In genomic region chr19:46076951-46077814, GRCh38 we compare ENCODE assay signal across 8 cellular contexts. TPM values are rescaled to one million over a fixed set of nuclear protein-coding genes. Genes with fewer than 3 reads are reported as not detected.
DNase-seq lines count a peak whose midpoint lies in the region; ATAC-seq and TF ChIP-seq lines count a peak whose summit lies in the region.

No MANE protein-coding gene starts in this region.

- H3K36me3 ChIP-seq in BE2C (no peaks in the 10 kb centered on the region), HCT116 (ENCODE audit: control insufficient read depth in 1 of 2, insufficient read depth in 2 of 2, low read length in 2 of 2) (no peaks in the 10 kb centered on the region)

- no peak overlapping the region for H3K27ac Mint-ChIP-seq in activated CD4-positive, alpha-beta memory T cell treated with anti-CD3 and anti-CD28 coated beads for 36 hours
- no peak overlapping the region for H3K27ac Mint-ChIP-seq in naive thymus-derived CD8-positive, alpha-beta T cell

- no peak for TF ChIP-seq POLR2A in HCT116 (IDR thresholded peaks at IDR 0.05; ENCODE audit: borderline replicate concordance, extremely low read depth, insufficient read depth, insufficient read length)

- peaks cover 42% of the 10 kb centered on the region for H3K27me3 ChIP-seq in BE2C
- H3K27me3 ChIP-seq in HCT116 (ENCODE audit: insufficient read depth, low read length), result peaks cover 71% of the 10 kb centered on the region

- H3K4me3 ChIP-seq in BE2C (ENCODE audit: low read depth, low read length), result peak overlapping the region; percentile 58
- H3K4me3 ChIP-seq in HCT116 (replicated peaks in 1 of 2; ENCODE audit: low read depth in 1 of 2, low read length in 2 of 2), result peak overlapping the region; percentile 39 to 54

- no peaks in the 10 kb centered on the region for H3K9me2 ChIP-seq in HCT116 (ENCODE audit: insufficient read depth)

- peak; percentile 100 for TF ChIP-seq CTCF in BE2C (IDR thresholded peaks at IDR 0.05; ENCODE audit: low read depth, low read length)
- peak; percentile 100 for TF ChIP-seq CTCF in HCT116 (IDR thresholded peaks at IDR 0.05 in 2 of 3, conservative IDR thresholded peaks at IDR 0.05 in 1 of 3; ENCODE audit: borderline replicate concordance in 1 of 3, insufficient read depth in 1 of 3, low read depth in 2 of 3, low read length in 2 of 3)

- peak; percentile 86 for DNase-seq in BE2C
- peak; percentile 82 for DNase-seq in HCT116 (ENCODE audit: low read depth, low spot score)
- DNase-seq in NCI-H345 treated with DMSO at 0.1 percent for 48 hours (lab: John Stamatoyannopoulos, UW; ENCODE audit: unreplicated experiment), result peak; percentile 73
- peak; percentile 55 for DNase-seq in activated CD4-positive, alpha-beta memory T cell treated with anti-CD3 and anti-CD28 coated beads for 36 hours
- DNase-seq in fibroblast of peridontal ligament (ENCODE audit: extremely low read depth), result peak; percentile 83
- peak in 2 of 10 donors; percentile 4 to 9 for DNase-seq in naive thymus-derived CD8-positive, alpha-beta T cell
- no peak for DNase-seq in central memory CD4-positive, alpha-beta T cell

- no TSS peak for BruUV-seq in HCT116 (replicated peaks; lab: Mats Ljungman, UMichigan)

- no peak overlapping the region for H3K4me3 Mint-ChIP-seq in activated CD4-positive, alpha-beta memory T cell treated with anti-CD3 and anti-CD28 coated beads for 36 hours
- H3K4me3 Mint-ChIP-seq in naive thymus-derived CD8-positive, alpha-beta T cell, result peak overlapping the region in 7 of 10 donors; percentile 26 to 78 (median 41)

- no peak overlapping the region for H3K27ac ChIP-seq in HCT116 (ENCODE audit: low read depth, low read length)

- H2AFZ ChIP-seq in HCT116 (ENCODE audit: low read depth, low read length, poor library complexity, severe bottlenecking), result peak overlapping the region; percentile 19

- H3K9ac ChIP-seq in HCT116 (ENCODE audit: low read length), result no peak overlapping the region

- H3K79me2 ChIP-seq in HCT116 (ENCODE audit: insufficient read depth, low read length), result no peaks in the 10 kb centered on the region

- POLR2A ChIA-PET in HCT116 (lab: Charles Lee), result no interaction called here
- POLR2A ChIA-PET in activated CD4-positive, alpha-beta memory T cell treated with anti-CD3 and anti-CD28 coated beads for 36 hours (lab: Charles Lee), result no interaction called here
- POLR2A ChIA-PET in naive thymus-derived CD8-positive, alpha-beta T cell (lab: Charles Lee), result no interaction called here

- intact Hi-C loops in HCT116 (cut with micrococcal nuclease), result loop anchor here (1.0 kb wide), 2 partner anchors 48 to 260 kb away; no protein-coding TSS in a partner anchor
- intact Hi-C loops in activated CD4-positive, alpha-beta memory T cell treated with anti-CD3 and anti-CD28 coated beads for 36 hours (cut with micrococcal nuclease), result loop anchor here (1.0 to 2.0 kb wide), 2 partner anchors 48 to 112 kb away; no protein-coding TSS in a partner anchor

- H3K4me1 ChIP-seq in BE2C, result no peaks in the 10 kb centered on the region
- peaks cover 8 to 17% of the 10 kb centered on the region in 2 experiments; a peak in 2 of 4 replicates for H3K4me1 ChIP-seq in HCT116 (ENCODE audit: control insufficient read depth in 1 of 2, insufficient read depth in 2 of 2, low read length in 2 of 2)

- RAD21 ChIA-PET in HCT116 (lab: Charles Lee; ENCODE audit: low non-redundant PET in 1 of 2, low total read pairs in 2 of 2, uncharacterized antibody in 2 of 2, unreplicated experiment in 2 of 2), result interaction anchor here (0.6 to 2.0 kb wide), 8 partner anchors 48 to 188 kb away, joined by 3 to 14 read pairs (median 6); no protein-coding TSS in a partner anchor

- CTCF ChIA-PET in HCT116 (lab: Charles Lee), result interaction anchor here (0.6 to 7.7 kb wide), 26 partner anchors 9 to 431 kb away, joined by 3 to 305 read pairs (median 5); partner anchors contain the start of genes FOXA3, IRF2BP1, NANOS2 and PGLYRP1
- CTCF ChIA-PET in activated CD4-positive, alpha-beta memory T cell treated with anti-CD3 and anti-CD28 coated beads for 36 hours (lab: Charles Lee), result interaction anchor here (0.8 to 7.7 kb wide), 8 partner anchors 35 to 188 kb away, joined by 3 to 92 read pairs (median 5); no protein-coding TSS in a partner anchor

- TF ChIP-seq RAD21 in HCT116 (IDR thresholded peaks at IDR 0.05; ENCODE audit: low read depth), result peak; percentile 99

- H3K4me1 Mint-ChIP-seq in activated CD4-positive, alpha-beta memory T cell treated with anti-CD3 and anti-CD28 coated beads for 36 hours (ENCODE audit: low read depth), result peaks cover 8% of the 10 kb centered on the region
- H3K4me1 Mint-ChIP-seq in naive thymus-derived CD8-positive, alpha-beta T cell, result peaks cover 2 to 14% (median 5%) of the 10 kb centered on the region in 4 donors

- no peaks in the 10 kb centered on the region for H3K36me3 Mint-ChIP-seq in activated CD4-positive, alpha-beta memory T cell treated with anti-CD3 and anti-CD28 coated beads for 36 hours
- H3K36me3 Mint-ChIP-seq in naive thymus-derived CD8-positive, alpha-beta T cell, result peaks cover 0 to 7% (median 2%) of the 10 kb centered on the region in 3 donors

- ATAC-seq in HCT116 (peak; percentile 96), HG03442 (IDR thresholded peaks at IDR 0.05; ENCODE audit: unreplicated experiment) (no peak)
- ATAC-seq in naive thymus-derived CD8-positive, alpha-beta T cell, result peak; percentile 50 to 62

- no peaks in the 10 kb centered on the region for H4K20me1 ChIP-seq in HCT116 (ENCODE audit: insufficient read depth)

- H3K27me3 Mint-ChIP-seq in activated CD4-positive, alpha-beta memory T cell treated with anti-CD3 and anti-CD28 coated beads for 36 hours, result peaks cover 77% of the 10 kb centered on the region
- H3K27me3 Mint-ChIP-seq in naive thymus-derived CD8-positive, alpha-beta T cell, result peaks cover 60 to 92% (median 81%) of the 10 kb centered on the region in 5 donors

- H3K9me3 ChIP-seq in BE2C (peaks cover 8% of the 10 kb centered on the region), HCT116 (ENCODE audit: control insufficient read depth in 1 of 2, insufficient read depth in 1 of 2, low read depth in 1 of 2, low read length in 2 of 2) (no peaks in the 10 kb centered on the region)

- peak overlapping the region; percentile 83 for H3K4me2 ChIP-seq in HCT116 (ENCODE audit: low read length)

- peaks cover 2% of the 10 kb centered on the region for H3K9me3 Mint-ChIP-seq in activated CD4-positive, alpha-beta memory T cell treated with anti-CD3 and anti-CD28 coated beads for 36 hours
- peaks cover 0 to 19% (median 2%) of the 10 kb centered on the region in 9 donors for H3K9me3 Mint-ChIP-seq in naive thymus-derived CD8-positive, alpha-beta T cell

TF ChIP-seq in HCT116, 20 proteins besides CTCF, POLR2A, EP300 and RAD21:
- 0 out of 2 replicates have a peak, but pooled peaks have one; percentile 29 for TF ChIP-seq CBX3 (IDR thresholded peaks at IDR 0.05; ENCODE audit: low read depth)
- 0 out of 2 replicates have a peak, but pooled peaks have one; percentile 41 for TF ChIP-seq EZH2 (IDR thresholded peaks at IDR 0.05)
- no peak for TF ChIP-seq FOSL1 (IDR thresholded peaks at IDR 0.05; ENCODE audit: low read depth)
- TF ChIP-seq YY1 (IDR thresholded peaks at IDR 0.05; ENCODE audit: extremely low read depth, insufficient replicate concordance, low read depth, low read length), result peak; percentile 76
- peak; percentile 48; the same call in 1 of the 2 replicates for TF ChIP-seq EGR1 (IDR thresholded peaks at IDR 0.05; ENCODE audit: low read depth)
- 0 out of 2 replicates have a peak, but pooled peaks have one; percentile 15 for TF ChIP-seq POLR2AphosphoS5 (IDR thresholded peaks at IDR 0.05; ENCODE audit: low read depth, low read length)
- no peak for TF ChIP-seq SP1 (IDR thresholded peaks at IDR 0.05; ENCODE audit: low read depth)

RNA-seq across cellular contexts. Expression of gene IGFL4, which starts 36.4 kb away (rescaled TPM):
- polyA plus RNA-seq in BE2C (2012; ENCODE audit: insufficient read depth, insufficient read length, low read depth), result not detected
- not detected for total RNA-seq in HCT116 (2021; ENCODE audit: unreplicated experiment)
- not detected in 2 replicates for polyA plus RNA-seq in HCT116 (2012)
- total RNA-seq in activated CD4-positive, alpha-beta memory T cell treated with anti-CD3 and anti-CD28 coated beads for 36 hours, result not detected
- not detected for total RNA-seq in naive thymus-derived CD8-positive, alpha-beta T cell
- polyA plus RNA-seq in naive thymus-derived CD8-positive, alpha-beta T cell, result not detected

RNA-seq across cellular contexts. Expression of gene IGFL3, which starts 47.3 kb away (rescaled TPM):
- not detected for polyA plus RNA-seq in BE2C (2012; ENCODE audit: insufficient read depth, insufficient read length, low read depth)
- total RNA-seq in HCT116 (2021; ENCODE audit: unreplicated experiment), result not detected
- not detected in 2 replicates for polyA plus RNA-seq in HCT116 (2012)
- not detected for total RNA-seq in activated CD4-positive, alpha-beta memory T cell treated with anti-CD3 and anti-CD28 coated beads for 36 hours
- total RNA-seq in naive thymus-derived CD8-positive, alpha-beta T cell, result not detected
- polyA plus RNA-seq in naive thymus-derived CD8-positive, alpha-beta T cell, result not detected

RNA-seq across cellular contexts. Expression of gene PGLYRP1, which starts 54.3 kb away (rescaled TPM):
- polyA plus RNA-seq in BE2C (2012; ENCODE audit: insufficient read depth, insufficient read length, low read depth), result not detected
- total RNA-seq in HCT116 (2021; ENCODE audit: unreplicated experiment), result not detected
- polyA plus RNA-seq in HCT116 (2012), result not detected in 2 replicates
- not detected for total RNA-seq in activated CD4-positive, alpha-beta memory T cell treated with anti-CD3 and anti-CD28 coated beads for 36 hours
- not detected for total RNA-seq in naive thymus-derived CD8-positive, alpha-beta T cell
- not detected for polyA plus RNA-seq in naive thymus-derived CD8-positive, alpha-beta T cell
